16 cellular contexts compared by ENCODE assay signal in the genomic region with DNA sequence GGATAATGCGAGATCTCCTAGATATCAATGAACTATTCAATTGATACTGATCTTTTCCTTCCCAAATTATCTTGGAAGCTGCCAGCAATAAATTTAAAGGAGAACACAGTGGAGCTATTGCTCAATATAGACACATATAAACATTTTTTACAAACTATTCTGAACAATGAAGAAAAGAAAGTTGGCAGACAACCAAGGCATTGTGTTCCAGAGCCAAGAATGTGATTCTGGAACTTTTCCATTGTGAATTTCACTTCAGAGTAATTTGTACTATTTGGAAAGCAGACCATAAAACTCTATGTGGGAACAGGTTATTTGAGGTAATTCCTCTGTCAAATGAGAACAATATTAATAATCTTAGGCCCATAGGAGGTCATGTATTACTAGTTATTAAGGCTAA.
DNase-seq lines count a peak whose midpoint lies in the region; ATAC-seq, FAIRE-seq and TF ChIP-seq lines count a peak whose summit lies in the region.
"Had no signal": no experiment of that assay in that cellular context is flagged by ENCODE, and none has a peak within 500 bp of the region (broad histone marks: within the 10 kb centered on the region; RNA-seq: fewer than 3 reads in every experiment).

No MANE protein-coding gene starts in this region.

- DNase-seq in HepG2 (ENCODE audit: low spot score) (no peak), right lobe of liver (no peak), amniotic epithelial cell (ENCODE audit: low read depth) (peak; percentile 91), foreskin fibroblast (peak; percentile 82 to 93), putamen (ENCODE audit: low spot score) (no peak)
- no peak for DNase-seq in naive thymus-derived CD4-positive, alpha-beta T cell
- DNase-seq: activated CD4-positive, alpha-beta T cell treated with anti-CD3 and anti-CD28 coated beads for 4 hours; caudate nucleus; Kasumi-1; naive B cell had no signal

- H3K27me3 Mint-ChIP-seq in naive thymus-derived CD4-positive, alpha-beta T cell, result peaks cover 0 to 14% (median 5%) of the 10 kb centered on the region in 5 donors
- H3K27me3 Mint-ChIP-seq: naive B cell, type B pancreatic cell had no signal

- in situ Hi-C loops in HepG2 (cut with HindIII; ENCODE audit: extremely low pct_ligation_motif_present, low pct_unique_long_range_greater_than_20kb), result loop anchor here (10.0 kb wide), 1 partner anchor 583 kb away; a partner anchor contains a TSS

- BruUV-seq in HepG2 (replicated peaks; lab: Mats Ljungman, UMichigan), result no TSS peak

- no peaks in the 10 kb centered on the region for H3K79me2 ChIP-seq in HepG2 (ENCODE audit: insufficient read depth, low read length)

- H3K9me3 ChIP-seq in HepG2 (ENCODE audit: low read length) (no peaks in the 10 kb centered on the region), right lobe of liver (no peaks in the 10 kb centered on the region)
- H3K9me3 ChIP-seq in naive thymus-derived CD4-positive, alpha-beta T cell (ENCODE audit: control insufficient read depth in 2 of 3, low read length in 3 of 3), result no peaks in the 10 kb centered on the region
- H3K9me3 ChIP-seq: esophagus muscularis mucosa had no signal

- POLR2A ChIA-PET in HepG2 (lab: Yijun Ruan, JAX), result no interaction called here
- POLR2A ChIA-PET in naive thymus-derived CD4-positive, alpha-beta T cell (lab: Charles Lee), result no interaction called here

- no peak overlapping the region for H2AFZ ChIP-seq in HepG2 (ENCODE audit: low read length)

- H3K4me3 Mint-ChIP-seq in naive thymus-derived CD4-positive, alpha-beta T cell, result no peak overlapping the region
- H3K4me3 Mint-ChIP-seq: naive B cell, type B pancreatic cell had no signal

- H3K36me3 ChIP-seq in HepG2 (replicated peaks in 1 of 2; ENCODE audit: control insufficient read depth in 1 of 2, insufficient read depth in 2 of 2, low read length in 2 of 2) (no peaks in the 10 kb centered on the region), right lobe of liver (no peaks in the 10 kb centered on the region)
- H3K36me3 ChIP-seq in naive thymus-derived CD4-positive, alpha-beta T cell (ENCODE audit: control insufficient read depth in 2 of 3, insufficient read depth in 3 of 3, low read length in 3 of 3), result no peaks in the 10 kb centered on the region
- H3K36me3 ChIP-seq: esophagus muscularis mucosa had no signal

- H3K4me3 ChIP-seq in HepG2 (replicated peaks in 1 of 3; ENCODE audit: insufficient read depth in 1 of 3, low read depth in 2 of 3, low read length in 3 of 3) (no peak overlapping the region), right lobe of liver (no peak overlapping the region), foreskin fibroblast (ENCODE audit: low read depth in 1 of 2, low read length in 2 of 2) (no peak overlapping the region)
- H3K4me3 ChIP-seq in naive thymus-derived CD4-positive, alpha-beta T cell (ENCODE audit: low read length), result no peak overlapping the region
- H3K4me3 ChIP-seq: esophagus muscularis mucosa had no signal

- no peak for FAIRE-seq in HepG2 (lab: Jason Lieb, UNC)
- FAIRE-seq: GM18507 had no signal

- TF ChIP-seq EP300 in HepG2 (IDR thresholded peaks at IDR 0.05; ENCODE audit: low read depth in 2 of 2, low read length in 2 of 2) (no peak), HepG2 (CRISPR knock-in tag; IDR thresholded peaks at IDR 0.05; ENCODE audit: borderline replicate concordance) (no peak)

- intact Hi-C loops in HepG2 (cut with micrococcal nuclease; ENCODE audit: unreplicated experiment) (loop anchor here (10.0 kb wide), 3 partner anchors 403 to 773 kb away; no protein-coding TSS in a partner anchor), right lobe of liver (cut with DNase I) (no loop called here)
- intact Hi-C loops in naive thymus-derived CD4-positive, alpha-beta T cell (cut with micrococcal nuclease), result loop anchor here in 1 of 2 donors (10.0 kb wide), 1 partner anchor 547 kb away; no protein-coding TSS in a partner anchor

- no peaks in the 10 kb centered on the region for H3K27me3 ChIP-seq in HepG2 (ENCODE audit: control insufficient read depth in 1 of 2, insufficient read depth in 2 of 2, low read length in 2 of 2)
- H3K27me3 ChIP-seq in right lobe of liver, result no peaks in the 10 kb centered on the region
- H3K27me3 ChIP-seq in naive thymus-derived CD4-positive, alpha-beta T cell (ENCODE audit: control insufficient read depth in 2 of 2, insufficient read depth in 2 of 2, low read length in 2 of 2), result no peaks in the 10 kb centered on the region
- H3K27me3 ChIP-seq: esophagus muscularis mucosa had no signal

- H3K27ac Mint-ChIP-seq in naive thymus-derived CD4-positive, alpha-beta T cell, result no peak overlapping the region
- H3K27ac Mint-ChIP-seq: activated T-helper 2 cell treated with anti-CD3 and anti-CD28 coated beads, Interferon-gamma antibody, Interleukin-2, Interleukin-4, amounts not matched to agents 10 μg/mL and 5 μg/mL and 100 μg/mL, durations not matched to agents 14 hours and 24 hours and 36 hours; naive B cell; type B pancreatic cell had no signal

- H3K4me1 ChIP-seq in HepG2 (ENCODE audit: insufficient read depth, low read length) (0 out of 2 replicates have a peak, but pooled peaks cover 10% of the 10 kb centered on the region), right lobe of liver (no peaks in the 10 kb centered on the region)
- H3K4me1 ChIP-seq in naive thymus-derived CD4-positive, alpha-beta T cell (ENCODE audit: control insufficient read depth in 2 of 2, insufficient read depth in 2 of 2, low read length in 2 of 2), result no peaks in the 10 kb centered on the region

- WGBS in HepG2 (ENCODE audit: low lambda C conversion rate), result 93% methylated on average over 1 of the region's 1 CpG
- WGBS in right lobe of liver (ENCODE audit: insufficient coverage, low coverage, low lambda C conversion rate, missing lambda C conversion rate), result 61% methylated on average over 1 of the region's 1 CpG

- H3K27ac ChIP-seq in HepG2 (ENCODE audit: extremely low read length, insufficient read depth, low read length) (no peak overlapping the region), right lobe of liver (no peak overlapping the region)
- no peak overlapping the region for H3K27ac ChIP-seq in naive thymus-derived CD4-positive, alpha-beta T cell (ENCODE audit: low read depth, low read length)

- H3K4me1 Mint-ChIP-seq in naive thymus-derived CD4-positive, alpha-beta T cell, result peaks cover 0 to 2% (median 0%) of the 10 kb centered on the region in 7 donors

- H3K9me3 Mint-ChIP-seq in naive thymus-derived CD4-positive, alpha-beta T cell, result no peaks in the 10 kb centered on the region
- H3K9me3 Mint-ChIP-seq: activated T-helper 2 cell treated with anti-CD3 and anti-CD28 coated beads, Interferon-gamma antibody, Interleukin-2, Interleukin-4, amounts not matched to agents 10 μg/mL and 5 μg/mL and 100 μg/mL, durations not matched to agents 14 hours and 24 hours and 36 hours; naive B cell; type B pancreatic cell had no signal

- no peaks in the 10 kb centered on the region for H4K20me1 ChIP-seq in HepG2 (ENCODE audit: insufficient read depth, low read length)

- no peaks in the 10 kb centered on the region for H3K36me3 Mint-ChIP-seq in naive thymus-derived CD4-positive, alpha-beta T cell
- H3K36me3 Mint-ChIP-seq: naive B cell, type B pancreatic cell had no signal

- CTCF ChIA-PET in HepG2 (lab: Yijun Ruan, JAX; ENCODE audit: low intra/inter-chr PET ratio, low total read pairs), result no interaction called here
- CTCF ChIA-PET in naive thymus-derived CD4-positive, alpha-beta T cell (lab: Charles Lee), result no interaction called here

- no peak for TF ChIP-seq RAD21 in HepG2 (CRISPR knock-in tag; IDR thresholded peaks at IDR 0.05)

- H3K9ac ChIP-seq in HepG2 (ENCODE audit: insufficient read depth, low read depth, low read length), result no peak overlapping the region

- no peak for TF ChIP-seq POLR2A in HepG2 (IDR thresholded peaks at IDR 0.05; ENCODE audit: insufficient read depth in 1 of 2, low read depth in 2 of 2, low read length in 2 of 2)
- no peak for TF ChIP-seq POLR2A in right lobe of liver (IDR thresholded peaks at IDR 0.05)

- TF ChIP-seq CTCF in HepG2 (CRISPR knock-in tag; IDR thresholded peaks at IDR 0.05) (no peak), right lobe of liver (IDR thresholded peaks at IDR 0.05) (no peak), foreskin fibroblast (IDR thresholded peaks at IDR 0.05; ENCODE audit: low read depth, low read length) (no peak)

- H3K4me2 ChIP-seq in HepG2 (ENCODE audit: low read depth, low read length), result no peak overlapping the region

- ATAC-seq in HepG2, result no peak
- ATAC-seq in right lobe of liver, result no peak
- ATAC-seq in HG03108 (IDR thresholded peaks at IDR 0.05; ENCODE audit: unreplicated experiment), result no peak
- ATAC-seq in GM19351 (IDR thresholded peaks at IDR 0.05; ENCODE audit: unreplicated experiment), result no peak
- ATAC-seq in naive thymus-derived CD4-positive, alpha-beta T cell, result no peak

TF ChIP-seq in HepG2, 621 proteins besides CTCF, POLR2A, EP300 and RAD21:
- TF ChIP-seq SOX13 (IDR thresholded peaks at IDR 0.05) (no peak), SOX13 (CRISPR knock-in tag; conservative IDR thresholded peaks at IDR 0.05 in 1 of 2, IDR thresholded peaks at IDR 0.05 in 1 of 2) (peak in 1 of 2 experiments; percentile 79; a peak in 2 of 4 replicates), SIN3A (IDR thresholded peaks at IDR 0.05; ENCODE audit: borderline replicate concordance, low read depth, low read length) (no peak), SOX5 (CRISPR knock-in tag; IDR thresholded peaks at IDR 0.05; ENCODE audit: borderline replicate concordance) (peak; percentile 36; the same call in 1 of the 2 replicates)

Comparison
In these comparisons a context has a peak if more than half of its experiments do, and no peak if none do; other contexts are left out.
1. DNase-seq: peak in amniotic epithelial cell (single experiment) and foreskin fibroblast (2 of 2); none in HepG2 (single experiment), right lobe of liver (0 of 3), putamen (single experiment) and naive thymus-derived CD4-positive, alpha-beta T cell (0 of 9).